Comparison of ENCODE assay signal across 2 cellular contexts in the genomic region with DNA sequence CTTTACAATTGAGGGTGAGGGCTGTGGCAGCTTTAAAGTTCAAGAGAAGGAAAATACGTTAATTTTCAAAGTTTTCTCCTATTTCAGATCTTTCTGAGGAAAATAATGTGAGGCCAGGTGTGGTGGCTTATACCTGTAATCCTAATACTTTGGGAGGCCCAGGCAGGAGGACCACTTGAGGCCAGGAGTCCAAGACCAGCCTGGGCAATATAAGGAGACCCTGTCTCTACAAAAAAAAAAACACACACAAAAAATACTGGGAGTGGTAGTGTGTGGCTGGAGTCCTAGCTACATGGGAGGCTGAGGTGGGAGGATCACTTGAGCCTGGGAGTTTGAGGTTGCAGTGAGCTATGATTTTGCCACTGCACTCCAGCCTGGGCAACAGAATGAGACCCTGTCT. TPM values are rescaled to one million over a fixed set of nuclear protein-coding genes. Genes with fewer than 3 reads are reported as not detected.
"Had no signal": no experiment of that assay in that cellular context is flagged by ENCODE, and none has a peak within 500 bp of the region (broad histone marks: within the 10 kb centered on the region; RNA-seq: fewer than 3 reads in every experiment).

No MANE protein-coding gene starts in this region.

RNA-seq across cellular contexts. Expression of gene CACNA1D, which starts 16.7 kb away (rescaled TPM):
- total RNA-seq: pulmonary artery endothelial cell had no signal
- polyA plus RNA-seq: naive thymus-derived CD4-positive, alpha-beta T cell had no signal
